ENCODE assay signal across 19 cellular contexts in the genomic region with DNA sequence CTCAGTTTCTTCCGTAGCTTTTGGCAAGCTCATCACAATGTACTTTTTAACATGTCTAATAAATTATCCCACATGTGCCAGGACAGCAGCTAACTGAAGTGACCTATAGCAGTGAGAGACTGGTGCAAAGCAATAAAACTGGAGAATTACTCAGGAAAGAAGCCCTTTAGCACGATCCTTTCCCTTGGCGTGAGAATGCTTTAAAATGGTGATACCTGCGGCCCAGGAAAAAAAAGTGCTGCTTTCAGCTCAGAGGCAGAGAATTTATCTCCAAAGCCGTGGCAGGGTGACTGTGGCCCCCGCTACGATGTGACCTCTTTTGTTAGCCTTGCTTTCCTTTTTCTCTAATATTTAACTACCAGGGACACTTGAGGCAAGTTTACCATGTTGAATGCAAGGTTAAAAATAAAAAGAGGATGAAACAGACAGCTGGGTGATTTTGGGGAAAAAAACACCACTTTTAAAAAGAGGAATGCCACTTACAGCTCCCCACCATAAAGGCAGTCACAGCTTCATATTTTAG.
DNase-seq lines count a peak whose midpoint lies in the region; ATAC-seq, FAIRE-seq and TF ChIP-seq lines count a peak whose summit lies in the region.
"Had no signal": no experiment of that assay in that cellular context is flagged by ENCODE, and none has a peak within 500 bp of the region (broad histone marks: within the 10 kb centered on the region; RNA-seq: fewer than 3 reads in every experiment).

No MANE protein-coding gene starts in this region.

- no peaks in the 10 kb centered on the region for H3K36me3 ChIP-seq in ascending aorta
- no peaks in the 10 kb centered on the region for H3K36me3 ChIP-seq in endothelial cell of umbilical vein (ENCODE audit: control insufficient read depth in 2 of 2, extremely low read depth in 1 of 2, insufficient read depth in 2 of 2, low read length in 2 of 2)
- no peaks in the 10 kb centered on the region for H3K36me3 ChIP-seq in smooth muscle cell (ENCODE audit: low read depth)
- no peaks in the 10 kb centered on the region for H3K36me3 ChIP-seq in pancreas
- no peaks in the 10 kb centered on the region for H3K36me3 ChIP-seq in HepG2 (replicated peaks in 1 of 2; ENCODE audit: control insufficient read depth in 1 of 2, insufficient read depth in 2 of 2, low read length in 2 of 2)
- H3K36me3 ChIP-seq: BLaER1 had no signal

- TF ChIP-seq RAD21 in HepG2 (CRISPR knock-in tag; IDR thresholded peaks at IDR 0.05): no peak

- POLR2A ChIA-PET in endothelial cell of umbilical vein (lab: Charles Lee) (no interaction called here), HepG2 (lab: Yijun Ruan, JAX) (no interaction called here)

- H3K4me1 Mint-ChIP-seq in nephron: peaks cover 39% of the 10 kb centered on the region
- H3K4me1 Mint-ChIP-seq: CD4-positive, alpha-beta memory T cell had no signal

- TF ChIP-seq EP300 in HepG2 (IDR thresholded peaks at IDR 0.05; ENCODE audit: low read depth in 2 of 2, low read length in 2 of 2) (no peak), HepG2 (CRISPR knock-in tag; IDR thresholded peaks at IDR 0.05; ENCODE audit: borderline replicate concordance) (no peak)

- H3K4me2 ChIP-seq in endothelial cell of umbilical vein (ENCODE audit: insufficient read depth, low read length): no peak overlapping the region
- H3K4me2 ChIP-seq in smooth muscle cell: peak overlapping the region; percentile 73
- no peak overlapping the region for H3K4me2 ChIP-seq in HepG2 (ENCODE audit: low read depth, low read length)
- H3K4me2 ChIP-seq: BLaER1, PC-9 had no signal

- FAIRE-seq in endothelial cell of umbilical vein (lab: Jason Lieb, UNC) (peak; percentile 8), pancreas (lab: Jason Lieb, UNC) (no peak), HepG2 (lab: Jason Lieb, UNC) (no peak)
- FAIRE-seq: GM12891, GM18507 had no signal

- no TSS peak for BruUV-seq in endothelial cell of umbilical vein (replicated peaks; lab: Mats Ljungman, UMichigan)
- no TSS peak for BruUV-seq in HepG2 (replicated peaks; lab: Mats Ljungman, UMichigan)

- in situ Hi-C loops in HepG2 (cut with HindIII; ENCODE audit: extremely low pct_ligation_motif_present, low pct_unique_long_range_greater_than_20kb): no loop called here

- DNase-seq in ascending aorta (ENCODE audit: low spot score in 2 of 2) (no peak), endothelial cell of umbilical vein (ENCODE audit: low read depth, low spot score) (no peak), smooth muscle cell (lab: John Stamatoyannopoulos, UW; ENCODE audit: unreplicated experiment) (no peak), NCI-H1092 (lab: John Stamatoyannopoulos, UW) (no peak), pancreas (no peak), HepG2 (ENCODE audit: low spot score) (no peak)
- no peak for DNase-seq in activated CD4-positive, alpha-beta T cell treated with anti-CD3 and anti-CD28 coated beads, Interleukin-2, amount 50 U/mL, for 48 hours
- DNase-seq: CD4-positive, alpha-beta memory T cell; KG1; MV-4-11; NCI-H1417; NCI-H187; NCI-H345; NCI-H524 treated with DMSO at 0.1 percent for 48 hours; PC-9 had no signal

- CTCF ChIA-PET in endothelial cell of umbilical vein (lab: Charles Lee) (interaction anchor here (0.9 to 1.9 kb wide), 7 partner anchors 9 to 146 kb away, joined by 3 to 9 read pairs (median 3); no protein-coding TSS in a partner anchor), HepG2 (lab: Yijun Ruan, JAX; ENCODE audit: low intra/inter-chr PET ratio, low total read pairs) (no interaction called here)

- TF ChIP-seq CTCF in ascending aorta (IDR thresholded peaks at IDR 0.05) (no peak), endothelial cell of umbilical vein (IDR thresholded peaks at IDR 0.05; ENCODE audit: extremely low read depth in 1 of 2, insufficient read depth in 1 of 2, low read depth in 1 of 2, low read length in 2 of 2) (no peak), nephron (IDR thresholded peaks at IDR 0.05; ENCODE audit: unreplicated experiment in 3 of 3) (no peak), smooth muscle cell (IDR thresholded peaks at IDR 0.05; ENCODE audit: borderline replicate concordance, insufficient read depth, poor library complexity, severe bottlenecking) (no peak), pancreas (IDR thresholded peaks at IDR 0.05) (no peak), HepG2 (CRISPR knock-in tag; IDR thresholded peaks at IDR 0.05) (no peak)

- peaks cover 7% of the 10 kb centered on the region for H3F3A ChIP-seq in smooth muscle cell (ENCODE audit: low read depth)

- peaks cover 10% of the 10 kb centered on the region for H3K36me3 Mint-ChIP-seq in nephron (ENCODE audit: low read depth)
- H3K36me3 Mint-ChIP-seq: CD4-positive, alpha-beta memory T cell had no signal

- intact Hi-C loops in ascending aorta (cut with DNase I) (no loop called here), endothelial cell of umbilical vein (cut with micrococcal nuclease) (no loop called here), pancreas (cut with DNase I) (no loop called here), HepG2 (cut with micrococcal nuclease; ENCODE audit: unreplicated experiment) (no loop called here)

- peak overlapping the region; percentile 93 to 98 (median 95) for H3K27ac Mint-ChIP-seq in nephron
- H3K27ac Mint-ChIP-seq: CD4-positive, alpha-beta memory T cell had no signal

- H3K79me2 ChIP-seq in endothelial cell of umbilical vein (ENCODE audit: control insufficient read depth, insufficient read depth, low read length) (no peaks in the 10 kb centered on the region), smooth muscle cell (ENCODE audit: low read depth) (no peaks in the 10 kb centered on the region), HepG2 (ENCODE audit: insufficient read depth, low read length) (no peaks in the 10 kb centered on the region)

- H2AFZ ChIP-seq in endothelial cell of umbilical vein (ENCODE audit: low read depth, low read length) (no peak overlapping the region), smooth muscle cell (ENCODE audit: low read depth) (no peak overlapping the region), HepG2 (ENCODE audit: low read length) (no peak overlapping the region)
- H2AFZ ChIP-seq: PC-9 had no signal

- H3K9ac ChIP-seq in endothelial cell of umbilical vein (replicated peaks; ENCODE audit: extremely low read depth, insufficient read depth, low read length) (no peak overlapping the region), smooth muscle cell (ENCODE audit: low read depth) (no peak overlapping the region), HepG2 (ENCODE audit: insufficient read depth, low read depth, low read length) (no peak overlapping the region)
- H3K9ac ChIP-seq: BLaER1 had no signal

- H3K9me3 Mint-ChIP-seq in nephron: peaks cover 14% of the 10 kb centered on the region

- H3K27me3 ChIP-seq in ascending aorta (no peaks in the 10 kb centered on the region), endothelial cell of umbilical vein (ENCODE audit: control insufficient read depth in 2 of 2, insufficient read depth in 2 of 2, low read length in 2 of 2) (no peaks in the 10 kb centered on the region), smooth muscle cell (ENCODE audit: low read depth) (no peaks in the 10 kb centered on the region), pancreas (no peaks in the 10 kb centered on the region), HepG2 (ENCODE audit: control insufficient read depth in 1 of 2, insufficient read depth in 2 of 2, low read length in 2 of 2) (peaks cover 0 to 27% of the 10 kb centered on the region in 2 experiments; a peak in 3 of 5 replicates)
- H3K27me3 ChIP-seq: BLaER1 had no signal

- H4K20me1 ChIP-seq in endothelial cell of umbilical vein (replicated peaks; ENCODE audit: control insufficient read depth, extremely low read depth, insufficient read depth, low read length): no peaks in the 10 kb centered on the region
- H4K20me1 ChIP-seq in smooth muscle cell (ENCODE audit: low read depth): no peaks in the 10 kb centered on the region
- no peaks in the 10 kb centered on the region for H4K20me1 ChIP-seq in HepG2 (ENCODE audit: insufficient read depth, low read length)
- H4K20me1 ChIP-seq: BLaER1 had no signal

- H3K4me3 ChIP-seq in ascending aorta (peak overlapping the region; percentile 5 to 36), endothelial cell of umbilical vein (replicated peaks in 1 of 3; ENCODE audit: insufficient read depth in 1 of 3, low read depth in 1 of 3, low read length in 3 of 3) (no peak overlapping the region), smooth muscle cell (no peak overlapping the region), pancreas (no peak overlapping the region), HepG2 (replicated peaks in 1 of 3; ENCODE audit: insufficient read depth in 1 of 3, low read depth in 2 of 3, low read length in 3 of 3) (no peak overlapping the region)
- H3K4me3 ChIP-seq: BLaER1, PC-9 had no signal

- dilution Hi-C loops in endothelial cell of umbilical vein (cut with MboI; ENCODE audit: extremely low pct_ligation_motif_present, low sequenced_read_pairs): no loop called here

- H3K27ac ChIP-seq in ascending aorta: no peak overlapping the region
- H3K27ac ChIP-seq in endothelial cell of umbilical vein (ENCODE audit: insufficient read depth, low read depth, low read length): no peak overlapping the region
- H3K27ac ChIP-seq in smooth muscle cell (ENCODE audit: low read depth): peak overlapping the region; percentile 84
- no peak overlapping the region for H3K27ac ChIP-seq in pancreas
- no peak overlapping the region for H3K27ac ChIP-seq in HepG2 (ENCODE audit: extremely low read length, insufficient read depth, low read length)
- H3K27ac ChIP-seq: BLaER1, PC-9 had no signal

- no peak for TF ChIP-seq POLR2A in endothelial cell of umbilical vein (IDR thresholded peaks at IDR 0.05; ENCODE audit: low read depth, low read length)
- no peak for TF ChIP-seq POLR2A in HepG2 (IDR thresholded peaks at IDR 0.05; ENCODE audit: insufficient read depth in 1 of 2, low read depth in 2 of 2, low read length in 2 of 2)

- H3K4me1 ChIP-seq in ascending aorta (peaks cover 0 to 7% of the 10 kb centered on the region in 2 donors), endothelial cell of umbilical vein (ENCODE audit: control insufficient read depth, extremely low read depth, insufficient read depth, low read length) (no peaks in the 10 kb centered on the region), smooth muscle cell (ENCODE audit: low read depth) (peaks cover 7% of the 10 kb centered on the region), pancreas (no peaks in the 10 kb centered on the region), HepG2 (ENCODE audit: insufficient read depth, low read length) (no peaks in the 10 kb centered on the region)
- H3K4me1 ChIP-seq: BLaER1 had no signal

- no peaks in the 10 kb centered on the region for H3K9me1 ChIP-seq in endothelial cell of umbilical vein (replicated peaks; ENCODE audit: control insufficient read depth, extremely low read depth, insufficient read depth, low read length)

- no peaks in the 10 kb centered on the region for H3K9me3 ChIP-seq in ascending aorta
- no peaks in the 10 kb centered on the region for H3K9me3 ChIP-seq in endothelial cell of umbilical vein (replicated peaks; ENCODE audit: control insufficient read depth, insufficient read depth, low read length)
- H3K9me3 ChIP-seq in smooth muscle cell (replicated peaks; ENCODE audit: low read depth): no peaks in the 10 kb centered on the region
- no peaks in the 10 kb centered on the region for H3K9me3 ChIP-seq in pancreas
- no peaks in the 10 kb centered on the region for H3K9me3 ChIP-seq in HepG2 (ENCODE audit: low read length)
- H3K9me3 ChIP-seq: BLaER1 had no signal

- H3K27me3 Mint-ChIP-seq in nephron (ENCODE audit: low read depth): peaks cover 11% of the 10 kb centered on the region

- ATAC-seq in pancreas (no peak), HepG2 (no peak)

- no peak overlapping the region for H3K4me3 Mint-ChIP-seq in nephron
- H3K4me3 Mint-ChIP-seq: CD4-positive, alpha-beta memory T cell had no signal

- whole genome bisulfite sequencing in smooth muscle cell (ENCODE audit: low lambda C conversion rate): 81% methylated on average over 7 of the region's 7 CpGs
- 37 to 40% methylated on average over 7 of the region's 7 CpGs for WGBS in pancreas, 2 donors
- WGBS in HepG2 (ENCODE audit: low lambda C conversion rate): 2% methylated on average over 7 of the region's 7 CpGs

Comparison
In these comparisons a context has a peak if more than half of its experiments do, and no peak if none do; other contexts are left out.
1. H3K4me3 ChIP-seq: peak in ascending aorta (2 of 2); none in endothelial cell of umbilical vein (0 of 3), smooth muscle cell (single experiment), pancreas (0 of 4) and HepG2 (0 of 3).